ENCODE assay signal across 8 cellular contexts in genomic region chr13:19634129-19634740, GRCh38. TPM values are rescaled to one million over a fixed set of nuclear protein-coding genes. Genes with fewer than 3 reads are reported as not detected.
DNase-seq lines count a peak whose midpoint lies in the region; ATAC-seq and TF ChIP-seq lines count a peak whose summit lies in the region.

No MANE protein-coding gene starts in this region.

- DNase-seq in NCI-H146 (lab: John Stamatoyannopoulos, UW) (peak; percentile 29), NCI-H146 treated with DMSO at 0.1 percent for 48 hours (lab: John Stamatoyannopoulos, UW; ENCODE audit: unreplicated experiment) (no peak), OCI-LY7 (ENCODE audit: low spot score) (peak; percentile 23), coronary artery (ENCODE audit: low spot score) (no peak), lower leg skin (ENCODE audit: low spot score in 2 of 2) (peak in 1 of 2 donors; percentile 20), NCI-H2227 (lab: John Stamatoyannopoulos, UW; ENCODE audit: unreplicated experiment) (no peak)

- H3K4me1 ChIP-seq in OCI-LY7 (ENCODE audit: insufficient read depth, low read length, poor library complexity, severe bottlenecking): peaks cover 17% of the 10 kb centered on the region

- 0 out of 2 replicates have a peak, but pooled peaks cover 12% of the 10 kb centered on the region for H3K9me3 ChIP-seq in OCI-LY7 (ENCODE audit: low read length)

- intact Hi-C loops in OCI-LY7 (cut with micrococcal nuclease; ENCODE audit: unreplicated experiment) (loop anchor here (10.0 kb wide), 2 partner anchors 231 to 321 kb away; partner anchors contain the start of genes ZMYM2 and ZMYM5), lower leg skin (cut with DNase I; ENCODE audit: low total_unique reads) (no loop called here)

- peaks cover 15% of the 10 kb centered on the region for H4K20me1 ChIP-seq in OCI-LY7 (ENCODE audit: insufficient read depth, low read length)

- POLR2A ChIA-PET in OCI-LY7 (lab: Charles Lee): interaction anchor here (1.0 to 1.1 kb wide), 3 partner anchors 9 to 147 kb away, joined by 3 to 4 read pairs (median 4); no protein-coding TSS in a partner anchor

- peak overlapping the region; percentile 93 for H3K4me2 ChIP-seq in OCI-LY7 (ENCODE audit: low read length)

- H3K4me3 ChIP-seq in OCI-LY7 (ENCODE audit: low read depth, low read length, poor library complexity, severe bottlenecking) (peak overlapping the region; percentile 91), coronary artery (peak overlapping the region; percentile 89), lower leg skin (ENCODE audit: low read depth, poor library complexity, severe bottlenecking) (peak overlapping the region; percentile 87)

- no TSS peak for BruUV-seq in OCI-LY7 (replicated peaks; lab: Mats Ljungman, UMichigan)

- CTCF ChIA-PET in OCI-LY7 (lab: Charles Lee; ENCODE audit: unreplicated experiment): interaction anchor here (0.6 kb wide), 1 partner anchor 10 kb away, joined by 3 read pairs; no protein-coding TSS in a partner anchor

- TF ChIP-seq CTCF in OCI-LY7 (conservative IDR thresholded peaks at IDR 0.05; ENCODE audit: low read length) (no peak), coronary artery (IDR thresholded peaks at IDR 0.05) (no peak), lower leg skin (IDR thresholded peaks at IDR 0.05) (no peak)

- ATAC-seq in HG02642 (IDR thresholded peaks at IDR 0.05; ENCODE audit: poor library complexity, unreplicated experiment): peak; percentile 14

- peak overlapping the region; percentile 85; the same call in 1 of the 2 replicates for H2AFZ ChIP-seq in OCI-LY7 (ENCODE audit: low read length)

- 1% methylated on average over 14 of the region's 14 CpGs for WGBS in lower leg skin, 2 donors

- peaks cover 50% of the 10 kb centered on the region for H3K79me2 ChIP-seq in OCI-LY7 (ENCODE audit: insufficient read depth, low read depth, low read length)

- H3K36me3 ChIP-seq in OCI-LY7 (ENCODE audit: insufficient read depth, low read length): peaks cover 17% of the 10 kb centered on the region

- no peak for TF ChIP-seq POLR2A in lower leg skin (IDR thresholded peaks at IDR 0.05)

- H3K27ac ChIP-seq in OCI-LY7 (ENCODE audit: low read depth, low read length, poor library complexity, severe bottlenecking) (peak overlapping the region; percentile 32), coronary artery (peak overlapping the region; percentile 93 to 95), temporal lobe (ENCODE audit: low read depth, low read length) (peak overlapping the region; percentile 75)

- no peaks in the 10 kb centered on the region for H3K9me2 ChIP-seq in OCI-LY7 (ENCODE audit: insufficient read depth, low read length)

RNA-seq across cellular contexts. Expression of gene MPHOSPH8, which starts 0.8 kb away (rescaled TPM):
- 12.8 and 15.9 TPM in 2 replicates for total RNA-seq in OCI-LY7 (2014; rRNA removed; shearing (Covaris generic))
- total RNA-seq in OCI-LY7 (2022) (26.6 and 31.1 TPM in 2 replicates), lower leg skin (10 to 100 TPM; 18.6 to 30.1 (median 25.6) TPM), temporal lobe (28.0 TPM)

Comparison
In these comparisons a context has a peak if more than half of its experiments do, and no peak if none do; other contexts are left out.
1. DNase-seq: peak in NCI-H146 (single experiment) and OCI-LY7 (single experiment); none in NCI-H146 treated with DMSO at 0.1 percent for 48 hours (single experiment), coronary artery (single experiment) and NCI-H2227 (single experiment).
2. H3K27ac ChIP-seq: peak in every context shown above with its lines; median percentile 94 in coronary artery; 75 in temporal lobe; 32 in OCI-LY7.
3. Peak in every context shown above with its lines, with median percentiles within 50 percentile points of each other: H3K4me3 ChIP-seq.